ENCODE assay signal across 8 cellular contexts in genomic region chr12:49018282-49019119, GRCh38. TPM values are rescaled to one million over a fixed set of nuclear protein-coding genes. Genes with fewer than 3 reads are reported as not detected.
DNase-seq lines count a peak whose midpoint lies in the region; ATAC-seq and TF ChIP-seq lines count a peak whose summit lies in the region.

PRKAG1 (minus strand) TSS chr12:49018776; CDS start chr12:49018740, 36 bp downstream.

- peak within 1 kb of the TSS; percentile 85 for H3K4me2 ChIP-seq in osteoblast (ENCODE audit: insufficient read depth, low read length)

- ATAC-seq in HG02623 (IDR thresholded peaks at IDR 0.05; ENCODE audit: unreplicated experiment) (peak; percentile 91), thoracic aorta (ENCODE audit: insufficient number of reproducible peaks, low FRiP score, low read depth) (peak; percentile 79)
- peak; percentile 93 to 94 for ATAC-seq in activated naive CD4-positive, alpha-beta T cell treated with anti-CD3 and anti-CD28 coated beads, Interleukin-2, amount 50 U/mL, for 72 hours

- peak within 1 kb of the TSS; percentile 97 for H3K27ac ChIP-seq in osteoblast (ENCODE audit: low read depth, low read length)
- peak within 1 kb of the TSS; percentile 90 to 95 for H3K27ac ChIP-seq in thoracic aorta

- peaks cover 42% of the 10 kb centered on the region for H3K79me2 ChIP-seq in osteoblast (ENCODE audit: insufficient read depth, low read length)

- no peaks in the 10 kb centered on the region for H3K9me3 Mint-ChIP-seq in activated naive CD4-positive, alpha-beta T cell treated with anti-CD3 and anti-CD28 coated beads, Interleukin-2, amount 50 U/mL, for 72 hours

- H4K20me1 ChIP-seq in osteoblast (ENCODE audit: insufficient read depth, low read length) = peaks cover 8% of the 10 kb centered on the region

- peak within 1 kb of the TSS; percentile 91 to 98 for H3K27ac Mint-ChIP-seq in activated naive CD4-positive, alpha-beta T cell treated with anti-CD3 and anti-CD28 coated beads, Interleukin-2, amount 50 U/mL, for 72 hours

- peaks cover 23% of the 10 kb centered on the region for H3K36me3 ChIP-seq in osteoblast (ENCODE audit: insufficient read depth, low read length)
- H3K36me3 ChIP-seq in thoracic aorta = peaks cover 13% of the 10 kb centered on the region

- H3K27me3 ChIP-seq in osteoblast (ENCODE audit: insufficient read depth, low read length) (no peaks in the 10 kb centered on the region), thoracic aorta (replicated peaks; ENCODE audit: insufficient read depth) (no peaks in the 10 kb centered on the region)

- TF ChIP-seq CTCF in GM12864 (IDR thresholded peaks at IDR 0.05; ENCODE audit: low read depth, low read length, missing control alignments) = peak; percentile 49
- TF ChIP-seq CTCF in osteoblast (IDR thresholded peaks at IDR 0.05; ENCODE audit: extremely low read depth, low read depth, low read length) = peak; percentile 50
- peak; percentile 39 for TF ChIP-seq CTCF in thoracic aorta (IDR thresholded peaks at IDR 0.05)

- DNase-seq in GM12864 (ENCODE audit: low read depth) (peak; percentile 91), NCI-H1092 treated with DMSO at 0.1 percent for 48 hours (lab: John Stamatoyannopoulos, UW) (peak; percentile 86), SKM-1 (lab: John Stamatoyannopoulos, UW; ENCODE audit: unreplicated experiment) (peak; percentile 53), glomerular visceral epithelial cell (ENCODE audit: extremely low spot score) (peak; percentile 95), osteoblast (ENCODE audit: insufficient read length, low spot score, missing footprints) (peak; percentile 100), thoracic aorta (ENCODE audit: low spot score) (peak; percentile 83)
- DNase-seq in activated naive CD4-positive, alpha-beta T cell treated with anti-CD3 and anti-CD28 coated beads, Interleukin-2, amount 50 U/mL, for 72 hours (ENCODE audit: low spot score in 2 of 2) = peak; percentile 94 to 95

- peak within 1 kb of the TSS; percentile 85 for H3K4me3 ChIP-seq in GM12864 (ENCODE audit: low read depth, low read length)
- H3K4me3 ChIP-seq in osteoblast (ENCODE audit: insufficient read depth, low read length) = peak within 1 kb of the TSS; percentile 93
- peak within 1 kb of the TSS; percentile 90 for H3K4me3 ChIP-seq in thoracic aorta

- peaks cover 9 to 28% of the 10 kb centered on the region in 2 donors for H3K36me3 Mint-ChIP-seq in activated naive CD4-positive, alpha-beta T cell treated with anti-CD3 and anti-CD28 coated beads, Interleukin-2, amount 50 U/mL, for 72 hours

- H3K9me3 ChIP-seq in osteoblast (ENCODE audit: low read depth, low read length) (no peaks in the 10 kb centered on the region), thoracic aorta (no peaks in the 10 kb centered on the region)

- H2AFZ ChIP-seq in osteoblast (ENCODE audit: low read length) = peak within 1 kb of the TSS; percentile 72

- peaks cover 18% of the 10 kb centered on the region for H3K4me1 ChIP-seq in osteoblast (ENCODE audit: insufficient read depth, low read length)
- H3K4me1 ChIP-seq in thoracic aorta (ENCODE audit: control insufficient read depth in 1 of 2, low read depth in 2 of 2) = peaks cover 10 to 12% of the 10 kb centered on the region in 2 donors

RNA-seq across cellular contexts. Expression of gene PRKAG1, which starts in this region (rescaled TPM):
- total RNA-seq in activated naive CD4-positive, alpha-beta T cell treated with anti-CD3 and anti-CD28 coated beads, Interleukin-2, amount 50 U/mL, for 72 hours = 10 to 100 TPM; 52.5 to 58.7 TPM
- 81.3 and 89.0 TPM in 2 replicates for total RNA-seq in osteoblast
- 10 to 100 TPM; 53.2 to 68.1 TPM for total RNA-seq in thoracic aorta

Comparison
In these comparisons a context has a peak if more than half of its experiments do, and no peak if none do; other contexts are left out.
1. Peak in every context shown above with its lines: DNase-seq, ATAC-seq, H3K4me3 ChIP-seq and H3K27ac ChIP-seq.